ENCODE assay signal across 24 cellular contexts in the genomic region with DNA sequence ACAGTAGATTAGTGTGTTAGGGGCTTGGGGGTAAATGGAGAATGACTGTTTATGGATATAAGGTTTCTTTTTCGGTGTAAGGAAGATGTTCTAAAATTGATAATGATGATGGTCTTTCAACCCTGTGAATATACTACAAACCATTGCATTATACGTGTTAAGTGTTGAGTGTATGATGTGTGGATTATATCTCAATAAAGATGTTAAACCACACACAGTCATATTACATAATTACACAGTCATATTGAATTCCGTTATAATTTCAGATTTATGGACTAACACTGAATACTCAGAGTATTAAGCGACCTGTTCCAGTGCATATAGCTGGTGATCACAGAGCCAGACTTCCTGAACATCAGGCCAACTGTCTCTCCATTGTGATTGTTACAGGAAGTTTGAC.
DNase-seq lines count a peak whose midpoint lies in the region; ATAC-seq, FAIRE-seq and TF ChIP-seq lines count a peak whose summit lies in the region.
"Had no signal": no experiment of that assay in that cellular context is flagged by ENCODE, and none has a peak within 500 bp of the region (broad histone marks: within the 10 kb centered on the region; RNA-seq: fewer than 3 reads in every experiment).

No MANE protein-coding gene starts in this region.

- no peak overlapping the region for H4K91ac ChIP-seq in neuronal stem cell (ENCODE audit: low read depth, low read length, poor library complexity)

- no peak overlapping the region for H3K4ac ChIP-seq in neuronal stem cell (ENCODE audit: low read length)

- CTCF ChIA-PET in activated CD4-positive, alpha-beta T cell treated with anti-CD3 and anti-CD28 coated beads, Interleukin-2, amount 10 ng/mL, durations not matched to agents 7 days and 5 days (lab: Charles Lee): no interaction called here

- POLR2A ChIA-PET in activated CD4-positive, alpha-beta T cell treated with anti-CD3 and anti-CD28 coated beads, Interleukin-2, amount 10 ng/mL, durations not matched to agents 7 days and 5 days (lab: Charles Lee): no interaction called here

- H2BK120ac ChIP-seq in neuronal stem cell (ENCODE audit: low read depth, low read length): no peak overlapping the region

- H3K4me2 ChIP-seq in neuronal stem cell (ENCODE audit: insufficient read depth, low read length, poor library complexity, severe bottlenecking) (no peak overlapping the region), GM23248 (ENCODE audit: unreplicated experiment) (no peak overlapping the region)
- H3K4me2 ChIP-seq: GM23338, KMS-11 had no signal

- ATAC-seq in effector memory CD8-positive, alpha-beta T cell (replicated peaks): no peak
- ATAC-seq: GM23338, Right ventricle myocardium inferior had no signal

- no peak overlapping the region for H2BK5ac ChIP-seq in neuronal stem cell (ENCODE audit: low read length)

- peak overlapping the region; percentile 15 for H3K27ac Mint-ChIP-seq in activated CD4-positive, alpha-beta T cell treated with anti-CD3 and anti-CD28 coated beads, Interleukin-2, amount 10 ng/mL, durations not matched to agents 24 days and 14 days
- no peak overlapping the region for H3K27ac Mint-ChIP-seq in activated CD4-positive, alpha-beta T cell treated with anti-CD3 and anti-CD28 coated beads, Interleukin-2, amount 10 ng/mL, durations not matched to agents 7 days and 5 days
- H3K27ac Mint-ChIP-seq in effector memory CD8-positive, alpha-beta T cell: peak overlapping the region; percentile 69 to 90
- H3K27ac Mint-ChIP-seq: GM23338 had no signal

- H2AFZ ChIP-seq in neuronal stem cell (ENCODE audit: low read length) (no peak overlapping the region), GM23248 (no peak overlapping the region)
- H2AFZ ChIP-seq: GM23338 had no signal

- no peaks in the 10 kb centered on the region for H3K4me1 ChIP-seq in neuronal stem cell (ENCODE audit: control insufficient read depth in 2 of 2, insufficient read depth in 1 of 2, low read depth in 1 of 2, low read length in 2 of 2)
- no peaks in the 10 kb centered on the region for H3K4me1 ChIP-seq in suprapubic skin
- no peaks in the 10 kb centered on the region for H3K4me1 ChIP-seq in Peyer's patch
- H3K4me1 ChIP-seq in GM23248 (ENCODE audit: insufficient read depth): no peaks in the 10 kb centered on the region
- H3K4me1 ChIP-seq: HAP-1, SJSA1 had no signal

- in situ Hi-C loops in GM23248 (cut with MboI): no loop called here

- TF ChIP-seq EP300 in suprapubic skin (IDR thresholded peaks at IDR 0.05): no peak

- H3K27me3 ChIP-seq in neuronal stem cell (ENCODE audit: control insufficient read depth in 3 of 3, insufficient read depth in 3 of 3, low read depth in 1 of 3, low read length in 3 of 3) (no peaks in the 10 kb centered on the region), suprapubic skin (no peaks in the 10 kb centered on the region), Peyer's patch (no peaks in the 10 kb centered on the region), GM23248 (replicated peaks; ENCODE audit: insufficient read depth) (0 out of 2 replicates have a peak, but pooled peaks cover 6% of the 10 kb centered on the region)
- H3K27me3 ChIP-seq: SJSA1 had no signal

- no peaks in the 10 kb centered on the region for H4K20me1 ChIP-seq in GM23248 (ENCODE audit: insufficient read depth)

- H2BK12ac ChIP-seq in neuronal stem cell (ENCODE audit: low read length): no peak overlapping the region

- no peak overlapping the region for H3K18ac ChIP-seq in neuronal stem cell (ENCODE audit: low read length)

- no peak overlapping the region for H2BK15ac ChIP-seq in neuronal stem cell (ENCODE audit: low read length)

- H3K9me3 ChIP-seq in neuronal stem cell (replicated peaks in 1 of 2; ENCODE audit: control insufficient read depth in 2 of 2, insufficient read depth in 1 of 2, low read depth in 1 of 2, low read length in 2 of 2) (peaks cover 0 to 3% of the 10 kb centered on the region in 2 donors), suprapubic skin (no peaks in the 10 kb centered on the region), Peyer's patch (no peaks in the 10 kb centered on the region), GM23248 (ENCODE audit: low read depth) (no peaks in the 10 kb centered on the region)
- H3K9me3 ChIP-seq: HAP-1, SJSA1 had no signal

- H3K4me1 Mint-ChIP-seq in activated CD4-positive, alpha-beta T cell treated with anti-CD3 and anti-CD28 coated beads, Interleukin-2, amount 10 ng/mL, durations not matched to agents 24 days and 14 days: peaks cover 28% of the 10 kb centered on the region
- peaks cover 26% of the 10 kb centered on the region for H3K4me1 Mint-ChIP-seq in activated CD4-positive, alpha-beta T cell treated with anti-CD3 and anti-CD28 coated beads, Interleukin-2, amount 10 ng/mL, durations not matched to agents 7 days and 5 days
- peaks cover 30 to 60% of the 10 kb centered on the region in 2 donors for H3K4me1 Mint-ChIP-seq in effector memory CD8-positive, alpha-beta T cell (ENCODE audit: low read depth in 2 of 2)
- H3K4me1 Mint-ChIP-seq: GM23338 had no signal

- peak; percentile 51 for FAIRE-seq in GM12891 (lab: Jason Lieb, UNC)

- intact Hi-C loops in activated CD4-positive, alpha-beta T cell treated with anti-CD3 and anti-CD28 coated beads, Interleukin-2, amount 10 ng/mL, durations not matched to agents 24 days and 14 days (cut with micrococcal nuclease): no loop called here

- H3K9me3 Mint-ChIP-seq in activated CD4-positive, alpha-beta T cell treated with anti-CD3 and anti-CD28 coated beads, Interleukin-2, amount 10 ng/mL, durations not matched to agents 24 days and 14 days: no peaks in the 10 kb centered on the region
- no peaks in the 10 kb centered on the region for H3K9me3 Mint-ChIP-seq in activated CD4-positive, alpha-beta T cell treated with anti-CD3 and anti-CD28 coated beads, Interleukin-2, amount 10 ng/mL, durations not matched to agents 7 days and 5 days
- no peaks in the 10 kb centered on the region for H3K9me3 Mint-ChIP-seq in effector memory CD8-positive, alpha-beta T cell

- H3K27ac ChIP-seq in neuronal stem cell (replicated peaks; ENCODE audit: low read length): no peak overlapping the region
- H3K27ac ChIP-seq in suprapubic skin: no peak overlapping the region
- H3K27ac ChIP-seq in Peyer's patch: no peak overlapping the region
- H3K27ac ChIP-seq in GM23248: no peak overlapping the region
- H3K27ac ChIP-seq: C4-2B, KMS-11, SJSA1 had no signal

- no peak overlapping the region for H4K8ac ChIP-seq in neuronal stem cell (ENCODE audit: low read depth, low read length)

- WGBS in neuronal stem cell (ENCODE audit: extremely low coverage in 2 of 2, insufficient read length in 2 of 2, insufficient replicate concordance in 1 of 2), 2 donors: no CpG with 5 or more reads among the region's 4 CpGs
- 88% methylated on average over 4 of the region's 4 CpGs for WGBS in suprapubic skin
- WGBS in GM23248 (ENCODE audit: low coverage in 1 of 2, low lambda C conversion rate in 2 of 2, missing lambda C conversion rate in 2 of 2), 2 experiments: 50 to 55% methylated on average over 4 of the region's 4 CpGs

- no peak for DNase-seq in activated CD4-positive, alpha-beta T cell treated with anti-CD3 and anti-CD28 coated beads, Interleukin-2, amount 10 ng/mL, durations not matched to agents 24 days and 14 days
- no peak for DNase-seq in activated CD4-positive, alpha-beta T cell treated with anti-CD3 and anti-CD28 coated beads, Interleukin-2, amount 10 ng/mL, durations not matched to agents 7 days and 5 days
- DNase-seq in GM12891 (ENCODE audit: insufficient read length, low spot score) (no peak), neuronal stem cell (ENCODE audit: low spot score) (no peak), suprapubic skin (ENCODE audit: low spot score in 2 of 2) (no peak), Peyer's patch (no peak), GM23248 (no peak)
- DNase-seq in effector memory CD8-positive, alpha-beta T cell: no peak
- DNase-seq: COR-L47, DMS 273 treated with DMSO at 0.1 percent for 48 hours, DMS79 treated with DMSO at 0.1 percent for 48 hours, IMR-90, NCI-H1105 treated with DMSO at 0.1 percent for 48 hours, NCI-H1694, NCI-H2081 treated with DMSO at 0.1 percent for 48 hours, NCI-H2171 treated with DMSO at 0.1 percent for 48 hours, NCI-H526, OCI-M1 had no signal

- H3K4me3 ChIP-seq in neuronal stem cell (ENCODE audit: low read length in 2 of 2) (no peak overlapping the region), suprapubic skin (no peak overlapping the region), Peyer's patch (no peak overlapping the region), GM23248 (no peak overlapping the region)
- H3K4me3 ChIP-seq: GM23338, HAP-1, SJSA1 had no signal

- TF ChIP-seq POLR2A in GM12891 (IDR thresholded peaks at IDR 0.05; ENCODE audit: low read depth, low read length) (no peak), suprapubic skin (IDR thresholded peaks at IDR 0.05) (no peak), Peyer's patch (IDR thresholded peaks at IDR 0.05) (no peak)

- H3K9ac ChIP-seq in neuronal stem cell (ENCODE audit: low read depth, low read length, poor library complexity) (no peak overlapping the region), GM23248 (no peak overlapping the region)
- H3K9ac ChIP-seq: KMS-11 had no signal

- no peaks in the 10 kb centered on the region for H3K9me2 ChIP-seq in GM23248 (ENCODE audit: insufficient read depth)

- H3K79me1 ChIP-seq in neuronal stem cell (ENCODE audit: low read depth, low read length): no peaks in the 10 kb centered on the region

- no peaks in the 10 kb centered on the region for H3K27me3 Mint-ChIP-seq in activated CD4-positive, alpha-beta T cell treated with anti-CD3 and anti-CD28 coated beads, Interleukin-2, amount 10 ng/mL, durations not matched to agents 24 days and 14 days
- H3K27me3 Mint-ChIP-seq in activated CD4-positive, alpha-beta T cell treated with anti-CD3 and anti-CD28 coated beads, Interleukin-2, amount 10 ng/mL, durations not matched to agents 7 days and 5 days: no peaks in the 10 kb centered on the region
- no peaks in the 10 kb centered on the region for H3K27me3 Mint-ChIP-seq in effector memory CD8-positive, alpha-beta T cell

- H3K23ac ChIP-seq in neuronal stem cell (ENCODE audit: low read depth, low read length, poor library complexity): peak overlapping the region; percentile 18

- TF ChIP-seq CTCF in suprapubic skin (IDR thresholded peaks at IDR 0.05) (no peak), Peyer's patch (IDR thresholded peaks at IDR 0.05) (no peak)

- no peak overlapping the region for H3K4me3 Mint-ChIP-seq in activated CD4-positive, alpha-beta T cell treated with anti-CD3 and anti-CD28 coated beads, Interleukin-2, amount 10 ng/mL, durations not matched to agents 24 days and 14 days
- no peak overlapping the region for H3K4me3 Mint-ChIP-seq in activated CD4-positive, alpha-beta T cell treated with anti-CD3 and anti-CD28 coated beads, Interleukin-2, amount 10 ng/mL, durations not matched to agents 7 days and 5 days
- no peak overlapping the region for H3K4me3 Mint-ChIP-seq in effector memory CD8-positive, alpha-beta T cell
- H3K4me3 Mint-ChIP-seq: GM23338 had no signal

- no peak overlapping the region for H2AK5ac ChIP-seq in neuronal stem cell (ENCODE audit: low read depth, low read length)

- peaks cover 24% of the 10 kb centered on the region for H3K36me3 Mint-ChIP-seq in activated CD4-positive, alpha-beta T cell treated with anti-CD3 and anti-CD28 coated beads, Interleukin-2, amount 10 ng/mL, durations not matched to agents 24 days and 14 days (ENCODE audit: low read depth)
- H3K36me3 Mint-ChIP-seq in activated CD4-positive, alpha-beta T cell treated with anti-CD3 and anti-CD28 coated beads, Interleukin-2, amount 10 ng/mL, durations not matched to agents 7 days and 5 days (ENCODE audit: low read depth): peaks cover 29% of the 10 kb centered on the region
- peaks cover 20% of the 10 kb centered on the region for H3K36me3 Mint-ChIP-seq in effector memory CD8-positive, alpha-beta T cell (ENCODE audit: insufficient read depth)

- no peaks in the 10 kb centered on the region for H3K79me2 ChIP-seq in GM23248 (ENCODE audit: insufficient read depth)

- no peak overlapping the region for H3K14ac ChIP-seq in neuronal stem cell (ENCODE audit: low read length)

- H3K36me3 ChIP-seq in neuronal stem cell (replicated peaks in 1 of 2; ENCODE audit: control insufficient read depth in 2 of 2, insufficient read depth in 2 of 2, low read length in 2 of 2) (no peaks in the 10 kb centered on the region), suprapubic skin (no peaks in the 10 kb centered on the region), Peyer's patch (no peaks in the 10 kb centered on the region), GM23248 (ENCODE audit: low read depth) (no peaks in the 10 kb centered on the region)
- H3K36me3 ChIP-seq: HAP-1, SJSA1 had no signal

- H3F3A ChIP-seq in GM23248 (ENCODE audit: insufficient read depth): no peaks in the 10 kb centered on the region
